12 cellular contexts compared by ENCODE assay signal in the genomic region with DNA sequence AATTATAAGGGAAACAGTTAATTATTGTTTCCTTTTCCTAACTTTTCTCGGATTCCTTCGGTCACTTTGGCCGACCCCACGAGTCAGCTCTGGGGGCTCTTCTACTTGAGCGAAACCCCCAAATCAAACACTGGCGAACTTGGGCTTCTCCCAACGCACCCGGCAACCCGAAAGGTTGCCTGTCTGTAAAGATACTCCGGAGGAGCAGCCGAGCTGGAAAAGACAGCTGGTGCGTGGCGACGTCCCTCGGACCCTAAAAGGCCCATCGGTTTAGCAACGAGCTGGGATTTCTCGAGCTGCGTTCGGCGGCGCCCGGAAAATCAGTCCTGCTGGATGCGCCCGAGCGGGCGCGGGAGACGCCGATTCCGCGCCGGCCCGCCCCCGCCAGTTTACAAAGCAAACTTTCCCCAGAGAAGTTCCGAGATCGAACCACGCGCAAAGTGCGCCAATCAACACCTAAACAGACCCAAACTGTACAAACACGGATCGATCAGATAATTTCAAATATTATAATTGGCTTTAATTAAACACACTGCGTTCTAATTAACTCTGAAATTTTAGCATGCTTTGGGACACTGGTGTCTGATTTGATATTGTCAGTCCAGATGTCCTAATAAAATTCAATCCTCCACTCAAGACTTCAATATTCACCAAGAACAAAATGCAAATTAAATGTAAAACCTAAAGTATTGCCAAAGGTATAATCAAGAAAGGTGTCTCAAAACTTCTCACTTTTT. TPM values are rescaled to one million over a fixed set of nuclear protein-coding genes. Genes with fewer than 3 reads are reported as not detected.
DNase-seq lines count a peak whose midpoint lies in the region; ATAC-seq and TF ChIP-seq lines count a peak whose summit lies in the region.
"Had no signal": no experiment of that assay in that cellular context is flagged by ENCODE, and none has a peak within 500 bp of the region (broad histone marks: within the 10 kb centered on the region; RNA-seq: fewer than 3 reads in every experiment).

No MANE protein-coding gene starts in this region.

- no peaks in the 10 kb centered on the region for H4K20me1 ChIP-seq in GM23248 (ENCODE audit: insufficient read depth)

- TF ChIP-seq POLR2A in adrenal gland (IDR thresholded peaks at IDR 0.05): no peak

- peak; percentile 13 for DNase-seq in GM13976 (ENCODE audit: low spot score)
- no peak for DNase-seq in mesenchymal stem cell
- no peak for DNase-seq in omental fat pad (ENCODE audit: low spot score)
- DNase-seq in adrenal gland: no peak
- no peak for DNase-seq in GM23248
- DNase-seq: CD8-positive, alpha-beta T cell; NCI-H1417 treated with DMSO at 0.1 percent for 48 hours had no signal

- no peak overlapping the region for H2BK5ac ChIP-seq in mesenchymal stem cell (ENCODE audit: low read depth, low read length, poor library complexity, severe bottlenecking)

- H3K27me3 Mint-ChIP-seq in brain: peaks cover 88% of the 10 kb centered on the region

- TF ChIP-seq CTCF in GM13976 (IDR thresholded peaks at IDR 0.05; ENCODE audit: borderline replicate concordance, control extremely low read depth, extremely low read depth, insufficient read depth, missing control alignments) (no peak), brain (conservative IDR thresholded peaks at IDR 0.05) (no peak), omental fat pad (IDR thresholded peaks at IDR 0.05) (no peak), adrenal gland (IDR thresholded peaks at IDR 0.05) (no peak)

- no peak overlapping the region for H3K27ac ChIP-seq in ACC112 (ENCODE audit: low read depth, low read length)
- H3K27ac ChIP-seq in mesenchymal stem cell (ENCODE audit: low read length, poor library complexity, severe bottlenecking): no peak overlapping the region
- H3K27ac ChIP-seq in adrenal gland: no peak overlapping the region
- no peak overlapping the region for H3K27ac ChIP-seq in GM23248

- H3K79me2 ChIP-seq in ACC112 (ENCODE audit: control insufficient read depth, insufficient read depth, low read length, unreplicated experiment): no peaks in the 10 kb centered on the region
- no peaks in the 10 kb centered on the region for H3K79me2 ChIP-seq in GM23248 (ENCODE audit: insufficient read depth)

- H3F3A ChIP-seq in GM23248 (ENCODE audit: insufficient read depth): no peaks in the 10 kb centered on the region

- H3K9me3 ChIP-seq in mesenchymal stem cell (ENCODE audit: control insufficient read depth, low read length): no peaks in the 10 kb centered on the region
- no peaks in the 10 kb centered on the region for H3K9me3 ChIP-seq in adrenal gland (replicated peaks in 1 of 3)
- H3K9me3 ChIP-seq in GM23248 (ENCODE audit: low read depth): no peaks in the 10 kb centered on the region

- peak overlapping the region; percentile 72 for H3K4me3 ChIP-seq in ACC112 (ENCODE audit: low read depth, low read length)
- H3K4me3 ChIP-seq in mesenchymal stem cell (ENCODE audit: insufficient read depth in 1 of 2, low read depth in 1 of 2, low read length in 2 of 2): peak overlapping the region in 1 of 2 experiments; percentile 82
- no peak overlapping the region for H3K4me3 ChIP-seq in adrenal gland
- H3K4me3 ChIP-seq in GM23248: no peak overlapping the region

- no peak overlapping the region for H3K14ac ChIP-seq in mesenchymal stem cell (ENCODE audit: low read length in 2 of 2)

- H4K8ac ChIP-seq in mesenchymal stem cell (ENCODE audit: low read length): no peak overlapping the region

- H3K36me3 Mint-ChIP-seq in brain: no peaks in the 10 kb centered on the region
- H3K36me3 Mint-ChIP-seq: CD8-positive, alpha-beta T cell had no signal

- H3K36me3 ChIP-seq in ACC112 (ENCODE audit: insufficient read depth, low read length) (no peaks in the 10 kb centered on the region), mesenchymal stem cell (ENCODE audit: control insufficient read depth in 1 of 2, insufficient read depth in 2 of 2, low read depth in 1 of 2, low read length in 2 of 2) (peaks cover 0 to 4% of the 10 kb centered on the region in 2 experiments), adrenal gland (replicated peaks in 1 of 2) (no peaks in the 10 kb centered on the region), GM23248 (ENCODE audit: low read depth) (no peaks in the 10 kb centered on the region)

- H2BK15ac ChIP-seq in mesenchymal stem cell (ENCODE audit: low read depth, poor library complexity, severe bottlenecking): no peak overlapping the region

- H3K23ac ChIP-seq in mesenchymal stem cell (ENCODE audit: low read length in 2 of 2): no peak overlapping the region

- no peak overlapping the region for H2BK120ac ChIP-seq in mesenchymal stem cell (ENCODE audit: low read depth, low read length)

- intact Hi-C loops in adrenal gland (cut with DNase I): loop anchor here in 1 of 2 donors (5.0 to 10.0 kb wide), 3 partner anchors 155 to 1695 kb away; no protein-coding TSS in a partner anchor

- H2AK5ac ChIP-seq in mesenchymal stem cell (ENCODE audit: low read length, severe bottlenecking): no peak overlapping the region

- in situ Hi-C loops in GM13976 (cut with MboI; ENCODE audit: low sequenced_read_pairs, unreplicated experiment): loop anchor here (25.0 kb wide), 1 partner anchor 932 kb away; no protein-coding TSS in a partner anchor
- in situ Hi-C loops in GM23248 (cut with MboI): loop anchor here (25.0 kb wide), 1 partner anchor 932 kb away; no protein-coding TSS in a partner anchor

- H3K27me3 ChIP-seq in ACC112 (ENCODE audit: insufficient read depth, low read length): peaks cover 81% of the 10 kb centered on the region
- H3K27me3 ChIP-seq in mesenchymal stem cell (ENCODE audit: control insufficient read depth in 1 of 2, insufficient read depth in 1 of 2, low read length in 2 of 2): peaks cover 0 to 87% of the 10 kb centered on the region in 2 experiments
- H3K27me3 ChIP-seq in adrenal gland: peaks cover 95% of the 10 kb centered on the region
- peaks cover 79% of the 10 kb centered on the region for H3K27me3 ChIP-seq in GM23248 (replicated peaks; ENCODE audit: insufficient read depth)

- no peaks in the 10 kb centered on the region for H3K79me1 ChIP-seq in mesenchymal stem cell (replicated peaks; ENCODE audit: low read length, poor library complexity, severe bottlenecking)

- H3K4ac ChIP-seq in mesenchymal stem cell (ENCODE audit: low read depth in 1 of 2, low read length in 2 of 2): no peak overlapping the region

- no peaks in the 10 kb centered on the region for H3K9me2 ChIP-seq in GM23248 (ENCODE audit: insufficient read depth)

- H2AFZ ChIP-seq in ACC112 (ENCODE audit: low read length, unreplicated experiment): no peak overlapping the region
- H2AFZ ChIP-seq in mesenchymal stem cell (ENCODE audit: low read depth, low read length): no peak overlapping the region
- no peak overlapping the region for H2AFZ ChIP-seq in GM23248

- H3K4me3 Mint-ChIP-seq in brain: peak overlapping the region; percentile 83 to 93 (median 88)
- H3K4me3 Mint-ChIP-seq: CD8-positive, alpha-beta T cell had no signal

- H3K4me2 ChIP-seq in mesenchymal stem cell (ENCODE audit: low read length, poor library complexity, severe bottlenecking): no peak overlapping the region
- H3K4me2 ChIP-seq in GM23248 (ENCODE audit: unreplicated experiment): no peak overlapping the region

- H2BK12ac ChIP-seq in mesenchymal stem cell (ENCODE audit: low read length in 2 of 2): no peak overlapping the region

- no peak overlapping the region for H4K91ac ChIP-seq in mesenchymal stem cell (ENCODE audit: low read length)

- ATAC-seq in omental fat pad (ENCODE audit: low FRiP score) (no peak), GM21526 (IDR thresholded peaks at IDR 0.05; ENCODE audit: low FRiP score, unreplicated experiment) (no peak)
- ATAC-seq: CD8-positive, alpha-beta T cell had no signal

- H3K4me1 ChIP-seq in ACC112 (ENCODE audit: control insufficient read depth, insufficient read depth, low read length, unreplicated experiment) (peaks cover 4% of the 10 kb centered on the region), mesenchymal stem cell (ENCODE audit: control insufficient read depth, insufficient read depth, low read depth, low read length) (peaks cover 45% of the 10 kb centered on the region), adrenal gland (replicated peaks in 1 of 2) (peaks cover under 1 to 14% of the 10 kb centered on the region in 2 donors), GM23248 (ENCODE audit: insufficient read depth) (peaks cover 7% of the 10 kb centered on the region; the same call in 1 of the 2 replicates)

- peaks cover 43% of the 10 kb centered on the region for H3K4me1 Mint-ChIP-seq in brain

- WGBS in mesenchymal stem cell: 4% methylated on average over 36 of the region's 43 CpGs
- 5 to 9% (median 6%) methylated on average over 22 to 43 of the region's 43 CpGs for WGBS in adrenal gland, 4 donors
- WGBS in GM23248 (ENCODE audit: low coverage in 1 of 2, low lambda C conversion rate in 2 of 2, missing lambda C conversion rate in 2 of 2), 2 experiments: 8 to 13% methylated on average over 40 to 43 of the region's 43 CpGs

- H3K9ac ChIP-seq in mesenchymal stem cell (ENCODE audit: low read length) (peak overlapping the region; percentile 95), GM23248 (no peak overlapping the region)

- H3K18ac ChIP-seq in mesenchymal stem cell (ENCODE audit: low read depth in 1 of 2, low read length in 2 of 2): no peak overlapping the region

- peaks cover 0 to 1% (median 0%) of the 10 kb centered on the region in 5 experiments for H3K9me3 Mint-ChIP-seq in brain
- H3K9me3 Mint-ChIP-seq: CD8-positive, alpha-beta T cell had no signal

- H3K27ac Mint-ChIP-seq in brain: peak overlapping the region in 2 of 5 experiments; percentile 16 to 20
- H3K27ac Mint-ChIP-seq: CD8-positive, alpha-beta T cell had no signal

RNA-seq across cellular contexts. Expression of gene EBF3, which starts 5.6 kb away (rescaled TPM):
- polyA plus RNA-seq in brain (ENCODE audit: insufficient read depth, low read depth, low replicate concordance) (22.3 TPM), adrenal gland (1 to 10 TPM in 1 of 3 donors, under 1 TPM in 2; 0.31 to 2.2 (median 0.72) TPM), GM23248 (2016; fragmentation: Nextera tagmentation; extraction: Ambion mirVana) (0.06 and 0.15 TPM in 2 replicates)
- 1.5 TPM for polyA plus RNA-seq in mesenchymal stem cell (2013, experiment 1 of 2)
- 1.2 TPM for polyA plus RNA-seq in mesenchymal stem cell (2013, experiment 2 of 2)
- total RNA-seq in omental fat pad (10 to 100 TPM in 3 of 4 donors, 1 to 10 TPM in 1; 4.0 to 50.8 (median 18.8) TPM), adrenal gland (1 to 10 TPM in 1 of 8 donors, under 1 TPM in 6, not detected in 1; 0.12 to 1.2 (median 0.47) TPM)
- total RNA-seq in GM23248 (2014; rRNA removed; shearing (Covaris generic)): 0.25 and 0.43 TPM in 2 replicates
- total RNA-seq: activated CD8-positive, alpha-beta memory T cell treated with anti-CD3 and anti-CD28 coated beads for 36 hours; CD8-positive, alpha-beta T cell; HT1080 had no signal
